9 cellular contexts compared by ENCODE assay signal in genomic region chr14:28785096-28785952, GRCh38. TPM values are rescaled to one million over a fixed set of nuclear protein-coding genes. Genes with fewer than 3 reads are reported as not detected.
A peak's percentile ranks its signal among the peaks of the same experiment; 100 is the strongest.
DNase-seq lines count a peak whose midpoint lies in the region; ATAC-seq and TF ChIP-seq lines count a peak whose summit lies in the region.
"Had no signal": no experiment of that assay in that cellular context is flagged by ENCODE, and none has a peak within 500 bp of the region (broad histone marks: within the 10 kb centered on the region; RNA-seq: fewer than 3 reads in every experiment).

No MANE protein-coding gene starts in this region.

- CTCF ChIA-PET in BJ (lab: Yijun Ruan, JAX), result interaction anchor here (1.2 kb wide), 1 partner anchor 12 kb away, joined by 3 read pairs; no protein-coding TSS in a partner anchor

- DNase-seq in BJ (ENCODE audit: low read depth), result no peak
- DNase-seq in chondrocyte (ENCODE audit: low spot score), result peak; percentile 79
- DNase-seq in activated T-cell treated with anti-CD3 and anti-CD28 coated beads, Interleukin-2, amount 50 U/mL, for 24 hours, result no peak
- no peak for DNase-seq in SKM-1 (lab: John Stamatoyannopoulos, UW; ENCODE audit: unreplicated experiment)
- DNase-seq in NCI-H1930 (lab: John Stamatoyannopoulos, UW), result no peak
- no peak for DNase-seq in central memory CD4-positive, alpha-beta T cell

- H3K36me3 ChIP-seq in BJ (ENCODE audit: control insufficient read depth, insufficient read depth, low read length), result no peaks in the 10 kb centered on the region

- peak; percentile 73 for ATAC-seq in HG02870 (IDR thresholded peaks at IDR 0.05; ENCODE audit: unreplicated experiment)

- TF ChIP-seq CTCF in BJ (IDR thresholded peaks at IDR 0.05; ENCODE audit: insufficient read depth, low read depth, low read length) (no peak), chondrocyte (IDR thresholded peaks at IDR 0.05) (no peak), nephron (IDR thresholded peaks at IDR 0.05; ENCODE audit: unreplicated experiment in 3 of 3) (no peak)

- H3K27ac Mint-ChIP-seq in chondrocyte (ENCODE audit: unreplicated experiment) (no peak overlapping the region), nephron (no peak overlapping the region)
- no peak overlapping the region for H3K27ac Mint-ChIP-seq in activated T-cell treated with anti-CD3 and anti-CD28 coated beads, Interleukin-2, amount 50 U/mL, for 24 hours
- H3K27ac Mint-ChIP-seq: IgD-negative memory B cell had no signal

- H3K9me3 Mint-ChIP-seq in chondrocyte (ENCODE audit: low read depth) (peaks cover 2% of the 10 kb centered on the region), nephron (no peaks in the 10 kb centered on the region)
- H3K9me3 Mint-ChIP-seq in activated T-cell treated with anti-CD3 and anti-CD28 coated beads, Interleukin-2, amount 50 U/mL, for 24 hours, result peaks cover 20% of the 10 kb centered on the region

- H3K4me3 ChIP-seq in BJ (ENCODE audit: low read depth, low read length), result peak overlapping the region; percentile 33

- H3K27me3 Mint-ChIP-seq in chondrocyte (ENCODE audit: low read depth), result peaks cover 56% of the 10 kb centered on the region
- peaks cover 75% of the 10 kb centered on the region for H3K27me3 Mint-ChIP-seq in nephron (ENCODE audit: low read depth)
- H3K27me3 Mint-ChIP-seq in activated T-cell treated with anti-CD3 and anti-CD28 coated beads, Interleukin-2, amount 50 U/mL, for 24 hours, result peaks cover 59% of the 10 kb centered on the region

- H3K27me3 ChIP-seq in BJ (ENCODE audit: control insufficient read depth, insufficient read depth, low read length), result peaks cover 13% of the 10 kb centered on the region

- H3K36me3 Mint-ChIP-seq in chondrocyte (ENCODE audit: low read depth) (peaks cover 4% of the 10 kb centered on the region), nephron (ENCODE audit: low read depth) (no peaks in the 10 kb centered on the region)
- H3K36me3 Mint-ChIP-seq in activated T-cell treated with anti-CD3 and anti-CD28 coated beads, Interleukin-2, amount 50 U/mL, for 24 hours (ENCODE audit: low read depth), result no peaks in the 10 kb centered on the region
- H3K36me3 Mint-ChIP-seq: IgD-negative memory B cell had no signal

- H3K4me1 Mint-ChIP-seq in chondrocyte (ENCODE audit: low read depth) (peaks cover 12% of the 10 kb centered on the region), nephron (peaks cover 8% of the 10 kb centered on the region)
- H3K4me1 Mint-ChIP-seq in activated T-cell treated with anti-CD3 and anti-CD28 coated beads, Interleukin-2, amount 50 U/mL, for 24 hours (ENCODE audit: low read depth), result peaks cover 7% of the 10 kb centered on the region

- POLR2A ChIA-PET in BJ (lab: Charles Lee), result no interaction called here

- H3K4me3 Mint-ChIP-seq in chondrocyte (ENCODE audit: unreplicated experiment) (peak overlapping the region; percentile 48), nephron (peak overlapping the region; percentile 76 to 82 (median 79))
- no peak overlapping the region for H3K4me3 Mint-ChIP-seq in activated T-cell treated with anti-CD3 and anti-CD28 coated beads, Interleukin-2, amount 50 U/mL, for 24 hours

RNA-seq across cellular contexts. Expression of gene FOXG1, which starts 18.7 kb away (rescaled TPM):
- 0.01 TPM in 1 of 2 replicates, not detected in the other for polyA plus RNA-seq in BJ (2011; rRNA removed)
- not detected in 2 replicates for polyA minus RNA-seq in BJ (2011; rRNA and poly(A)+ RNA removed)
- total RNA-seq in chondrocyte, result not detected in 3 replicates
- polyA plus RNA-seq: IgD-negative memory B cell had no signal
